8 cellular contexts compared by ENCODE assay signal in genomic region chr17:28370035-28370743, GRCh38. TPM values are rescaled to one million over a fixed set of nuclear protein-coding genes. Genes with fewer than 3 reads are reported as not detected.
DNase-seq lines count a peak whose midpoint lies in the region; ATAC-seq lines count a peak whose summit lies in the region.

A gene with protein sequence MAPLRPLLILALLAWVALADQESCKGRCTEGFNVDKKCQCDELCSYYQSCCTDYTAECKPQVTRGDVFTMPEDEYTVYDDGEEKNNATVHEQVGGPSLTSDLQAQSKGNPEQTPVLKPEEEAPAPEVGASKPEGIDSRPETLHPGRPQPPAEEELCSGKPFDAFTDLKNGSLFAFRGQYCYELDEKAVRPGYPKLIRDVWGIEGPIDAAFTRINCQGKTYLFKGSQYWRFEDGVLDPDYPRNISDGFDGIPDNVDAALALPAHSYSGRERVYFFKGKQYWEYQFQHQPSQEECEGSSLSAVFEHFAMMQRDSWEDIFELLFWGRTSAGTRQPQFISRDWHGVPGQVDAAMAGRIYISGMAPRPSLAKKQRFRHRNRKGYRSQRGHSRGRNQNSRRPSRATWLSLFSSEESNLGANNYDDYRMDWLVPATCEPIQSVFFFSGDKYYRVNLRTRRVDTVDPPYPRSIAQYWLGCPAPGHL (minus strand): TSS chr17:28370307. CDS start chr17:28370203, 104 bp downstream.

- no peak for DNase-seq in T-helper 2 cell treated with Interferon-gamma antibody and Interleukin-4, amounts not matched to agents 5 μg/mL and 100 μg/mL, for 36 hours (ENCODE audit: low spot score)
- DNase-seq in T-helper 2 cell (no peak), SK-MEL-5 (ENCODE audit: low read depth, low spot score) (peak; percentile 50), HPDE6-E6E7 (ENCODE audit: extremely low spot score) (no peak)
- DNase-seq in natural killer cell treated with Interleukin-12 subunit alpha and Interleukin-12 subunit beta and Interleukin-15 and Interleukin-18, amount 100 ng/mL, for 72 hours (ENCODE audit: low spot score), result no peak

- no peaks in the 10 kb centered on the region for H3K9me3 ChIP-seq in endocrine pancreas (ENCODE audit: control insufficient read depth, low read length)

- in situ Hi-C loops in SK-MEL-5 (cut with HindIII; ENCODE audit: low pct_unique_long_range_greater_than_20kb, low sequenced_read_pairs), result no loop called here

- H3K36me3 Mint-ChIP-seq in T-helper 2 cell treated with Interferon-gamma antibody and Interleukin-4, amounts not matched to agents 5 μg/mL and 100 μg/mL, for 36 hours (ENCODE audit: low read depth), result peaks cover 2% of the 10 kb centered on the region
- H3K36me3 Mint-ChIP-seq in natural killer cell treated with Interleukin-12 subunit alpha and Interleukin-12 subunit beta and Interleukin-15 and Interleukin-18, amount 100 ng/mL, for 72 hours, result no peaks in the 10 kb centered on the region

- H3K4me3 ChIP-seq in endocrine pancreas (ENCODE audit: control insufficient read depth, insufficient read depth, low read length), result peak within 1 kb of the TSS; percentile 4

- H3K4me3 Mint-ChIP-seq in T-helper 2 cell treated with Interferon-gamma antibody and Interleukin-4, amounts not matched to agents 5 μg/mL and 100 μg/mL, for 36 hours, result peak within 1 kb of the TSS; percentile 93
- peak within 1 kb of the TSS; percentile 88 for H3K4me3 Mint-ChIP-seq in natural killer cell treated with Interleukin-12 subunit alpha and Interleukin-12 subunit beta and Interleukin-15 and Interleukin-18, amount 100 ng/mL, for 72 hours

- no peaks in the 10 kb centered on the region for H3K27me3 Mint-ChIP-seq in T-helper 2 cell treated with Interferon-gamma antibody and Interleukin-4, amounts not matched to agents 5 μg/mL and 100 μg/mL, for 36 hours (ENCODE audit: low read depth)
- no peaks in the 10 kb centered on the region for H3K27me3 Mint-ChIP-seq in natural killer cell treated with Interleukin-12 subunit alpha and Interleukin-12 subunit beta and Interleukin-15 and Interleukin-18, amount 100 ng/mL, for 72 hours

- H3K27ac Mint-ChIP-seq in T-helper 2 cell treated with Interferon-gamma antibody and Interleukin-4, amounts not matched to agents 5 μg/mL and 100 μg/mL, for 36 hours, result peak within 1 kb of the TSS; percentile 93
- H3K27ac Mint-ChIP-seq in natural killer cell treated with Interleukin-12 subunit alpha and Interleukin-12 subunit beta and Interleukin-15 and Interleukin-18, amount 100 ng/mL, for 72 hours, result peak within 1 kb of the TSS; percentile 10 to 87

- ATAC-seq in natural killer cell treated with Interleukin-12 subunit alpha and Interleukin-12 subunit beta and Interleukin-15 and Interleukin-18, amount 100 ng/mL, for 72 hours, result no peak
- ATAC-seq in HG03354 (IDR thresholded peaks at IDR 0.05; ENCODE audit: poor library complexity, severe bottlenecking, unreplicated experiment) (no peak), GM19324 (IDR thresholded peaks at IDR 0.05; ENCODE audit: low FRiP score, unreplicated experiment) (no peak)

- no peaks in the 10 kb centered on the region for H3K27me3 ChIP-seq in endocrine pancreas (ENCODE audit: control insufficient read depth, insufficient read depth, low read length)

- no peaks in the 10 kb centered on the region for H3K36me3 ChIP-seq in endocrine pancreas (ENCODE audit: control insufficient read depth, insufficient read depth, low read length)

- H3K9me3 Mint-ChIP-seq in T-helper 2 cell treated with Interferon-gamma antibody and Interleukin-4, amounts not matched to agents 5 μg/mL and 100 μg/mL, for 36 hours, result no peaks in the 10 kb centered on the region
- no peaks in the 10 kb centered on the region for H3K9me3 Mint-ChIP-seq in natural killer cell treated with Interleukin-12 subunit alpha and Interleukin-12 subunit beta and Interleukin-15 and Interleukin-18, amount 100 ng/mL, for 72 hours

- peak within 1 kb of the TSS; percentile 19 for H3K9ac ChIP-seq in endocrine pancreas (ENCODE audit: control insufficient read depth, insufficient read depth, low read length)

- H3K4me1 ChIP-seq in endocrine pancreas (ENCODE audit: control insufficient read depth, insufficient read depth, low read length), result no peaks in the 10 kb centered on the region

- peaks cover 12% of the 10 kb centered on the region for H3K4me1 Mint-ChIP-seq in T-helper 2 cell treated with Interferon-gamma antibody and Interleukin-4, amounts not matched to agents 5 μg/mL and 100 μg/mL, for 36 hours (ENCODE audit: low read depth)
- H3K4me1 Mint-ChIP-seq in natural killer cell treated with Interleukin-12 subunit alpha and Interleukin-12 subunit beta and Interleukin-15 and Interleukin-18, amount 100 ng/mL, for 72 hours (ENCODE audit: low read depth in 2 of 2), result peaks cover 12 to 18% of the 10 kb centered on the region in 2 donors

RNA-seq across cellular contexts. Expression of the gene that starts here (rescaled TPM):
- total RNA-seq in SK-MEL-5 (2014; rRNA removed; shearing (Covaris generic)), result 0.24 and 0.32 TPM in 2 replicates
- 1.5 and 2.1 TPM in 2 replicates for polyA plus RNA-seq in SK-MEL-5 (2015; cell fraction: cytosol; rRNA removed)
- 0.35 and 6.2 TPM in 2 replicates for polyA plus RNA-seq in SK-MEL-5 (2015; cell fraction: nucleus; rRNA removed)
- total RNA-seq in natural killer cell treated with Interleukin-12 subunit alpha and Interleukin-12 subunit beta and Interleukin-15 and Interleukin-18, amount 100 ng/mL, for 72 hours, result 1 to 10 TPM in 1 of 2 donors, under 1 TPM in 1; 0.52 to 1.3 TPM
